In the genomic region with DNA sequence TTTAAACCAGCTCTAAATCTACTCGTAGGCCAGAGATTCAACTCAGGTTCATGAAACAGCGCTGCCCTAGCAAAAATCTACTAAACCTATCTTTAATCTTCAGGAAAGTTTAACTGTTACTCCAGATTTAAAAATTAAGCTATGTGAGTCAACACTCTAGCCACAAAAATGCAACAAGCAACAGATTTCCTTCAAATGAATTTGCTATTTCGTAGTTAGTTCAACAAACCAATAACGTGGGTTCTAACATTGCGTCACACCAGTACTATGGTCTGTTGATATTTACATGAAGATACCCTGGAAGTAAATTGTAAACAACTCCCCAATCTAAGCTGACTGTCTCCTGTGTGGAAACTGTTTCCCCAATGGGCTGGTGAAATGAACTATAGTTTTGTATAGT, we compare ENCODE assay signal across 16 cellular contexts.
DNase-seq lines count a peak whose midpoint lies in the region; ATAC-seq, FAIRE-seq and TF ChIP-seq lines count a peak whose summit lies in the region.
"Had no signal": no experiment of that assay in that cellular context is flagged by ENCODE, and none has a peak within 500 bp of the region (broad histone marks: within the 10 kb centered on the region; RNA-seq: fewer than 3 reads in every experiment).

No MANE protein-coding gene starts in this region.

- H4K20me1 ChIP-seq in Karpas-422 (ENCODE audit: insufficient read depth, low read depth, low read length), result no peaks in the 10 kb centered on the region

- DNase-seq in AG10803 (ENCODE audit: low read depth) (peak; percentile 88), Karpas-422 (peak; percentile 20), bronchial epithelial cell (ENCODE audit: low read depth) (peak; percentile 51), kidney tubule cell (ENCODE audit: low spot score) (peak; percentile 75), posterior cingulate gyrus (no peak), NCI-H2196 treated with DMSO at 0.1 percent for 48 hours (lab: John Stamatoyannopoulos, UW; ENCODE audit: unreplicated experiment) (no peak)
- DNase-seq: activated CD4-positive, CD25-positive, alpha-beta regulatory T cell; CD4-positive, alpha-beta T cell; colonic mucosa; immature natural killer cell; stimulated activated naive CD4-positive, alpha-beta T cell treated with Interleukin-2 at 50 U/mL for 16 hours; T-cell had no signal

- TF ChIP-seq CTCF in AG10803 (conservative IDR thresholded peaks at IDR 0.05; ENCODE audit: low read length), result no peak
- no peak for TF ChIP-seq CTCF in bronchial epithelial cell (IDR thresholded peaks at IDR 0.05; ENCODE audit: insufficient read depth, low read length, severe bottlenecking)

- H3K9me3 ChIP-seq in Karpas-422 (ENCODE audit: low read length), result no peaks in the 10 kb centered on the region
- H3K9me3 ChIP-seq: colonic mucosa, esophagus muscularis mucosa had no signal

- FAIRE-seq in bronchial epithelial cell (lab: Jason Lieb, UNC), result no peak
- FAIRE-seq: G401.6 had no signal

- H3K36me3 ChIP-seq in Karpas-422 (ENCODE audit: insufficient read depth, low read length) (no peaks in the 10 kb centered on the region), bronchial epithelial cell (ENCODE audit: control insufficient read depth, insufficient read depth, low read length) (no peaks in the 10 kb centered on the region)
- H3K36me3 ChIP-seq: colonic mucosa, esophagus muscularis mucosa had no signal

- H3K4me2 ChIP-seq in Karpas-422 (ENCODE audit: low read depth, low read length, poor library complexity, severe bottlenecking), result no peak overlapping the region

- no peaks in the 10 kb centered on the region for H3K9me2 ChIP-seq in Karpas-422 (replicated peaks; ENCODE audit: insufficient read depth, low read length)

- intact Hi-C loops in posterior cingulate gyrus (cut with DNase I), result no loop called here

- no peaks in the 10 kb centered on the region for H3K27me3 ChIP-seq in Karpas-422 (ENCODE audit: low read length)
- no peaks in the 10 kb centered on the region for H3K27me3 ChIP-seq in bronchial epithelial cell (ENCODE audit: control insufficient read depth, insufficient read depth, low read length)
- H3K27me3 ChIP-seq: colonic mucosa, esophagus muscularis mucosa had no signal

- no peak overlapping the region for H2AFZ ChIP-seq in Karpas-422 (ENCODE audit: low read length)

- H3K4me3 ChIP-seq in AG10803 (ENCODE audit: low read length) (no peak overlapping the region), Karpas-422 (ENCODE audit: low read length) (no peak overlapping the region), bronchial epithelial cell (ENCODE audit: low read depth, low read length) (no peak overlapping the region)
- H3K4me3 ChIP-seq: colonic mucosa, esophagus muscularis mucosa had no signal

- no peak for ATAC-seq in GM18867 (IDR thresholded peaks at IDR 0.05; ENCODE audit: unreplicated experiment)
- ATAC-seq in HG03354 (IDR thresholded peaks at IDR 0.05; ENCODE audit: poor library complexity, severe bottlenecking, unreplicated experiment), result no peak
- ATAC-seq: T-cell had no signal

- H3K27ac ChIP-seq in Karpas-422 (ENCODE audit: low read length), result no peak overlapping the region
- H3K27ac ChIP-seq: colonic mucosa, esophagus muscularis mucosa had no signal

- H3K79me2 ChIP-seq in Karpas-422 (ENCODE audit: low read length), result no peaks in the 10 kb centered on the region

- H3K4me1 ChIP-seq in Karpas-422 (ENCODE audit: low read length), result peaks cover 3% of the 10 kb centered on the region; the same call in 1 of the 2 replicates
- H3K4me1 ChIP-seq: colonic mucosa had no signal

- no peak overlapping the region for H3K9ac ChIP-seq in Karpas-422 (ENCODE audit: low read length)

Comparison
In these comparisons a context has a peak if more than half of its experiments do, and no peak if none do; other contexts are left out.
1. DNase-seq: peak in AG10803 (single experiment), Karpas-422 (single experiment), bronchial epithelial cell (single experiment) and kidney tubule cell (single experiment); none in posterior cingulate gyrus (0 of 10) and NCI-H2196 treated with DMSO at 0.1 percent for 48 hours (single experiment).